In genomic region chr9:127614961-127615360, GRCh38 we compare ENCODE assay signal across 19 cellular contexts. TPM values are rescaled to one million over a fixed set of nuclear protein-coding genes. Genes with fewer than 3 reads are reported as not detected.
DNase-seq lines count a peak whose midpoint lies in the region; ATAC-seq and TF ChIP-seq lines count a peak whose summit lies in the region.
"Had no signal": no experiment of that assay in that cellular context is flagged by ENCODE, and none has a peak within 500 bp of the region (broad histone marks: within the 10 kb centered on the region; RNA-seq: fewer than 3 reads in every experiment).

No MANE protein-coding gene starts in this region.

- H3K4me3 Mint-ChIP-seq in activated T-cell treated with anti-CD3 and anti-CD28 coated beads, Interleukin-2, amount 50 U/mL, for 72 hours, result no peak overlapping the region

- intact Hi-C loops in left ventricle myocardium inferior (cut with micrococcal nuclease), result no loop called here

- H3K4me1 Mint-ChIP-seq in activated T-cell treated with anti-CD3 and anti-CD28 coated beads, Interleukin-2, amount 50 U/mL, for 72 hours (ENCODE audit: low read depth), result peaks cover 15% of the 10 kb centered on the region

- H3K27ac ChIP-seq in left ventricle myocardium inferior (replicated peaks), result peak overlapping the region; percentile 56
- H3K27ac ChIP-seq in right atrium auricular region, result no peak overlapping the region
- H3K27ac ChIP-seq: C4-2B, HL-60, KMS-11, SK-N-MC had no signal

- no peaks in the 10 kb centered on the region for H3K27me3 ChIP-seq in left ventricle myocardium inferior (ENCODE audit: low read depth)
- no peaks in the 10 kb centered on the region for H3K27me3 ChIP-seq in right atrium auricular region

- H3K9me3 ChIP-seq in left ventricle myocardium inferior (replicated peaks), result no peaks in the 10 kb centered on the region
- H3K9me3 ChIP-seq in right atrium auricular region, result no peaks in the 10 kb centered on the region

- H3K27ac Mint-ChIP-seq in activated T-cell treated with anti-CD3 and anti-CD28 coated beads, Interleukin-2, amount 50 U/mL, for 72 hours, result no peak overlapping the region

- no peak overlapping the region for H3K4me3 ChIP-seq in left ventricle myocardium inferior
- H3K4me3 ChIP-seq in right atrium auricular region, result no peak overlapping the region
- H3K4me3 ChIP-seq in cardiac fibroblast (replicated peaks in 1 of 2; ENCODE audit: low read depth in 2 of 2, low read length in 2 of 2), result no peak overlapping the region
- H3K4me3 ChIP-seq in fibroblast of villous mesenchyme (ENCODE audit: low read depth, low read length), result no peak overlapping the region
- H3K4me3 ChIP-seq: SK-N-MC had no signal

- H3K27me3 Mint-ChIP-seq in activated T-cell treated with anti-CD3 and anti-CD28 coated beads, Interleukin-2, amount 50 U/mL, for 72 hours (ENCODE audit: low read depth), result peaks cover 26% of the 10 kb centered on the region

- H3K36me3 ChIP-seq in left ventricle myocardium inferior (no peaks in the 10 kb centered on the region), right atrium auricular region (no peaks in the 10 kb centered on the region)

- H3K36me3 Mint-ChIP-seq in activated T-cell treated with anti-CD3 and anti-CD28 coated beads, Interleukin-2, amount 50 U/mL, for 72 hours (ENCODE audit: insufficient read depth in 2 of 2), result peaks cover 0 to 2% of the 10 kb centered on the region in 2 donors

- DNase-seq in left ventricle myocardium inferior, result no peak
- DNase-seq in right atrium auricular region (ENCODE audit: low spot score), result no peak
- DNase-seq in cardiac fibroblast (ENCODE audit: low read depth in 2 of 2), result peak; percentile 32 to 50
- DNase-seq in fibroblast of villous mesenchyme (ENCODE audit: low read depth), result peak; percentile 26
- no peak for DNase-seq in NCI-H82 (lab: John Stamatoyannopoulos, UW)
- DNase-seq in activated T-cell treated with anti-CD3 and anti-CD28 coated beads, Interleukin-2, amount 50 U/mL, for 72 hours, result no peak
- DNase-seq: 8988T, COR-L47, DMS153, NCI-H1092 treated with DMSO at 0.1 percent for 48 hours, NCI-H1694, NCI-H345, NCI-H69 had no signal

- H3K4me1 ChIP-seq in left ventricle myocardium inferior (peaks cover 44% of the 10 kb centered on the region), right atrium auricular region (peaks cover 0 to 17% of the 10 kb centered on the region in 2 donors)

- TF ChIP-seq CTCF in left ventricle myocardium inferior (IDR thresholded peaks at IDR 0.05; ENCODE audit: borderline replicate concordance) (no peak), right atrium auricular region (IDR thresholded peaks at IDR 0.05) (no peak), cardiac fibroblast (IDR thresholded peaks at IDR 0.05; ENCODE audit: low read depth, low read length) (no peak), fibroblast of villous mesenchyme (IDR thresholded peaks at IDR 0.05; ENCODE audit: insufficient read depth, low read depth, low read length) (no peak)

- H3K9me3 Mint-ChIP-seq in activated T-cell treated with anti-CD3 and anti-CD28 coated beads, Interleukin-2, amount 50 U/mL, for 72 hours, result no peaks in the 10 kb centered on the region

- ATAC-seq in SK-N-SH treated with all-trans-retinoic acid at 6 μM for 48 hours, result no peak
- ATAC-seq in GM21526 (IDR thresholded peaks at IDR 0.05; ENCODE audit: low FRiP score, unreplicated experiment), result no peak
- ATAC-seq in activated T-cell treated with anti-CD3 and anti-CD28 coated beads, Interleukin-2, amount 50 U/mL, for 72 hours (replicated peaks in 1 of 2), result no peak

TF ChIP-seq in SK-N-SH treated with all-trans-retinoic acid at 6 μM for 48 hours, 23 proteins besides CTCF, POLR2A, EP300 and RAD21:
- TF ChIP-seq BACH2 (CRISPR knock-in tag; IDR thresholded peaks at IDR 0.05; ENCODE audit: borderline replicate concordance), result no peak
- no peak for TF ChIP-seq GLIS3 (CRISPR knock-in tag; IDR thresholded peaks at IDR 0.05)
- TF ChIP-seq ZFP3 (CRISPR knock-in tag; IDR thresholded peaks at IDR 0.05), result no peak
- no peak for TF ChIP-seq PATZ1 (CRISPR knock-in tag; IDR thresholded peaks at IDR 0.05; ENCODE audit: borderline replicate concordance)
- TF ChIP-seq SNAI2 (CRISPR knock-in tag; IDR thresholded peaks at IDR 0.05), result no peak
- no peak for TF ChIP-seq TCF4 (CRISPR knock-in tag; IDR thresholded peaks at IDR 0.05; ENCODE audit: borderline replicate concordance)
- no peak for TF ChIP-seq ZC3H10 (CRISPR knock-in tag; IDR thresholded peaks at IDR 0.05)
- no peak for TF ChIP-seq POU6F1 (CRISPR knock-in tag; IDR thresholded peaks at IDR 0.05; ENCODE audit: borderline replicate concordance, low read depth)
- no peak for TF ChIP-seq TOX (CRISPR knock-in tag; IDR thresholded peaks at IDR 0.05; ENCODE audit: borderline replicate concordance)
- no peak for TF ChIP-seq ISL1 (CRISPR knock-in tag; IDR thresholded peaks at IDR 0.05)
- TF ChIP-seq CSRNP3 (CRISPR knock-in tag; IDR thresholded peaks at IDR 0.05), result no peak
- TF ChIP-seq ZNF70 (CRISPR knock-in tag; IDR thresholded peaks at IDR 0.05), result no peak
- TF ChIP-seq ARNTL (CRISPR knock-in tag; IDR thresholded peaks at IDR 0.05; ENCODE audit: borderline replicate concordance, low read depth), result no peak
- TF ChIP-seq CREB5 (CRISPR knock-in tag; IDR thresholded peaks at IDR 0.05; ENCODE audit: low read depth), result no peak
TF ChIP-seq in SK-N-SH treated with all-trans-retinoic acid at 6 μM for 48 hours: peak in this region for 0.

RNA-seq across cellular contexts. Expression of gene STXBP1, which starts 2.9 kb away (rescaled TPM):
- total RNA-seq in left ventricle myocardium inferior (36.9 TPM), right atrium auricular region (10 to 100 TPM; 44.9 to 72.8 TPM), fibroblast of villous mesenchyme (12.6 and 19.9 TPM in 2 replicates)
- total RNA-seq in activated T-cell treated with anti-CD3 and anti-CD28 coated beads, Interleukin-2, amount 50 U/mL, for 72 hours, result 10 to 100 TPM; 14.5 to 26.6 TPM

Comparison
In these comparisons a context has a peak if more than half of its experiments do, and no peak if none do; other contexts are left out.
1. DNase-seq: peak in cardiac fibroblast (2 of 2) and fibroblast of villous mesenchyme (single experiment); none in left ventricle myocardium inferior (single experiment), right atrium auricular region (single experiment), NCI-H82 (single experiment) and activated T-cell treated with anti-CD3 and anti-CD28 coated beads, Interleukin-2, amount 50 U/mL, for 72 hours (0 of 2).